Comparison of ENCODE assay signal across 9 cellular contexts in genomic region chr2:96874099-96874831, GRCh38. TPM values are rescaled to one million over a fixed set of nuclear protein-coding genes. Genes with fewer than 3 reads are reported as not detected.
DNase-seq lines count a peak whose midpoint lies in the region; ATAC-seq lines count a peak whose summit lies in the region.
"Had no signal": no experiment of that assay in that cellular context is flagged by ENCODE, and none has a peak within 500 bp of the region (broad histone marks: within the 10 kb centered on the region; RNA-seq: fewer than 3 reads in every experiment).

No MANE protein-coding gene starts in this region.

- H3K4me3 ChIP-seq in esophagus (ENCODE audit: low read depth in 1 of 2, low read length in 2 of 2) (no peak overlapping the region), thymus (ENCODE audit: low read length) (no peak overlapping the region), mesenchymal stem cell (ENCODE audit: insufficient read depth in 1 of 2, low read depth in 1 of 2, low read length in 2 of 2) (no peak overlapping the region)

- H2BK5ac ChIP-seq in mesenchymal stem cell (ENCODE audit: low read depth, low read length, poor library complexity, severe bottlenecking), result no peak overlapping the region

- no peak overlapping the region for H3K9ac ChIP-seq in mesenchymal stem cell (ENCODE audit: low read length)

- H4K8ac ChIP-seq in mesenchymal stem cell (ENCODE audit: low read length), result no peak overlapping the region

- no peak overlapping the region for H2BK15ac ChIP-seq in mesenchymal stem cell (ENCODE audit: low read depth, poor library complexity, severe bottlenecking)

- H3K27ac ChIP-seq in esophagus (ENCODE audit: low read depth in 2 of 2, low read length in 1 of 2) (peak overlapping the region; percentile 40 to 69), thymus (ENCODE audit: low read depth) (peak overlapping the region; percentile 37), mesenchymal stem cell (ENCODE audit: low read length, poor library complexity, severe bottlenecking) (no peak overlapping the region)

- H3K4me1 ChIP-seq in esophagus (ENCODE audit: control insufficient read depth in 2 of 2, insufficient read depth in 2 of 2, low read length in 1 of 2) (peaks cover 3 to 28% of the 10 kb centered on the region in 2 donors), thymus (ENCODE audit: control insufficient read depth, insufficient read depth, low read length) (no peaks in the 10 kb centered on the region), mesenchymal stem cell (ENCODE audit: control insufficient read depth, insufficient read depth, low read depth, low read length) (peaks cover 15% of the 10 kb centered on the region)

- H3K23ac ChIP-seq in mesenchymal stem cell (ENCODE audit: low read length in 2 of 2), result no peak overlapping the region

- no peak overlapping the region for H3K4me2 ChIP-seq in mesenchymal stem cell (ENCODE audit: low read length, poor library complexity, severe bottlenecking)

- no peak overlapping the region for H3K14ac ChIP-seq in mesenchymal stem cell (ENCODE audit: low read length in 2 of 2)

- no peaks in the 10 kb centered on the region for H3K79me1 ChIP-seq in mesenchymal stem cell (replicated peaks; ENCODE audit: low read length, poor library complexity, severe bottlenecking)

- peak; percentile 18 for DNase-seq in activated naive CD4-positive, alpha-beta T cell treated with Interleukin-2 at 50 U/mL for 16 hours
- DNase-seq in activated naive CD4-positive, alpha-beta T cell (lab: John Stamatoyannopoulos, UW), result no peak
- DNase-seq in A172 (ENCODE audit: low spot score), result no peak
- DNase-seq in mesenchymal stem cell, result no peak
- no peak for DNase-seq in DMS114 treated with DMSO at 0.1 percent for 48 hours (lab: John Stamatoyannopoulos, UW; ENCODE audit: unreplicated experiment)
- DNase-seq: DND-41 had no signal

- H3K36me3 ChIP-seq in esophagus (ENCODE audit: control insufficient read depth in 2 of 2, insufficient read depth in 2 of 2, low read length in 1 of 2), result no peaks in the 10 kb centered on the region
- H3K36me3 ChIP-seq in thymus (ENCODE audit: control insufficient read depth, insufficient read depth), result no peaks in the 10 kb centered on the region
- H3K36me3 ChIP-seq in mesenchymal stem cell (ENCODE audit: control insufficient read depth in 1 of 2, insufficient read depth in 2 of 2, low read depth in 1 of 2, low read length in 2 of 2), result no peaks in the 10 kb centered on the region

- H2AK5ac ChIP-seq in mesenchymal stem cell (ENCODE audit: low read length, severe bottlenecking), result no peak overlapping the region

- peak; percentile 44 for ATAC-seq in HG03108 (IDR thresholded peaks at IDR 0.05; ENCODE audit: unreplicated experiment)

- no peak overlapping the region for H3K18ac ChIP-seq in mesenchymal stem cell (ENCODE audit: low read depth in 1 of 2, low read length in 2 of 2)

- H4K91ac ChIP-seq in mesenchymal stem cell (ENCODE audit: low read length), result no peak overlapping the region

- no peak overlapping the region for H2BK120ac ChIP-seq in mesenchymal stem cell (ENCODE audit: low read depth, low read length)

- H3K4ac ChIP-seq in mesenchymal stem cell (ENCODE audit: low read depth in 1 of 2, low read length in 2 of 2), result no peak overlapping the region

- WGBS in esophagus, 2 donors, result 26 to 33% methylated on average over 19 of the region's 19 CpGs
- WGBS in thymus, result 70% methylated on average over 19 of the region's 19 CpGs
- 89% methylated on average over 11 of the region's 19 CpGs for WGBS in mesenchymal stem cell

- H2BK12ac ChIP-seq in mesenchymal stem cell (ENCODE audit: low read length in 2 of 2), result peak overlapping the region in 1 of 2 experiments; percentile 12

- H3K9me3 ChIP-seq in esophagus (ENCODE audit: control insufficient read depth in 2 of 2, insufficient read depth in 1 of 2, low read depth in 1 of 2, low read length in 1 of 2), result no peaks in the 10 kb centered on the region
- no peaks in the 10 kb centered on the region for H3K9me3 ChIP-seq in thymus (ENCODE audit: control insufficient read depth)
- no peaks in the 10 kb centered on the region for H3K9me3 ChIP-seq in mesenchymal stem cell (ENCODE audit: control insufficient read depth, low read length)

- no peak overlapping the region for H2AFZ ChIP-seq in mesenchymal stem cell (ENCODE audit: low read depth, low read length)

- H3K27me3 ChIP-seq in esophagus (ENCODE audit: control insufficient read depth in 1 of 2, insufficient read depth in 2 of 2, low read length in 2 of 2) (no peaks in the 10 kb centered on the region), thymus (ENCODE audit: control insufficient read depth, insufficient read depth) (peaks cover 24% of the 10 kb centered on the region), mesenchymal stem cell (ENCODE audit: control insufficient read depth in 1 of 2, insufficient read depth in 1 of 2, low read length in 2 of 2) (peaks cover 0 to 20% of the 10 kb centered on the region in 2 experiments)

RNA-seq across cellular contexts. Expression of gene SEMA4C, which starts 4.4 kb away (rescaled TPM):
- polyA plus RNA-seq in esophagus (10 to 100 TPM; 13.1 to 14.2 TPM), thymus (14.1 TPM)
- total RNA-seq in A172 (2014; rRNA removed; shearing (Covaris generic)), result 38.4 and 40.1 TPM in 2 replicates
- polyA plus RNA-seq in mesenchymal stem cell (2013, experiment 1 of 2), result 20.2 TPM
- polyA plus RNA-seq in mesenchymal stem cell (2013, experiment 2 of 2), result 20.7 TPM

RNA-seq across cellular contexts. Expression of gene ANKRD39, which starts 16.4 kb away (rescaled TPM):
- polyA plus RNA-seq in esophagus (10 to 100 TPM; 11.9 to 12.2 TPM), thymus (10.0 TPM)
- 33.5 and 37.9 TPM in 2 replicates for total RNA-seq in A172 (2014; rRNA removed; shearing (Covaris generic))
- 11.8 TPM for polyA plus RNA-seq in mesenchymal stem cell (2013, experiment 1 of 2)
- polyA plus RNA-seq in mesenchymal stem cell (2013, experiment 2 of 2), result 10.8 TPM

RNA-seq across cellular contexts. Expression of gene ANKRD23, which starts 30.4 kb away (rescaled TPM):
- 1 to 10 TPM; 1.2 to 5.0 TPM for polyA plus RNA-seq in esophagus
- 7.5 TPM for polyA plus RNA-seq in thymus
- 4.2 and 5.7 TPM in 2 replicates for total RNA-seq in A172 (2014; rRNA removed; shearing (Covaris generic))
- 0.81 TPM for polyA plus RNA-seq in mesenchymal stem cell (2013, experiment 1 of 2)
- 0.89 TPM for polyA plus RNA-seq in mesenchymal stem cell (2013, experiment 2 of 2)

RNA-seq across cellular contexts. Expression of gene CNNM3, which starts 58.2 kb away (rescaled TPM):
- polyA plus RNA-seq in esophagus (1 to 10 TPM; 3.8 to 3.9 TPM), thymus (7.3 TPM)
- total RNA-seq in A172 (2014; rRNA removed; shearing (Covaris generic)), result 5.5 and 7.1 TPM in 2 replicates
- polyA plus RNA-seq in mesenchymal stem cell (2013, experiment 1 of 2), result 3.8 TPM
- 3.8 TPM for polyA plus RNA-seq in mesenchymal stem cell (2013, experiment 2 of 2)
